ENCODE assay signal across 16 cellular contexts in the genomic region with DNA sequence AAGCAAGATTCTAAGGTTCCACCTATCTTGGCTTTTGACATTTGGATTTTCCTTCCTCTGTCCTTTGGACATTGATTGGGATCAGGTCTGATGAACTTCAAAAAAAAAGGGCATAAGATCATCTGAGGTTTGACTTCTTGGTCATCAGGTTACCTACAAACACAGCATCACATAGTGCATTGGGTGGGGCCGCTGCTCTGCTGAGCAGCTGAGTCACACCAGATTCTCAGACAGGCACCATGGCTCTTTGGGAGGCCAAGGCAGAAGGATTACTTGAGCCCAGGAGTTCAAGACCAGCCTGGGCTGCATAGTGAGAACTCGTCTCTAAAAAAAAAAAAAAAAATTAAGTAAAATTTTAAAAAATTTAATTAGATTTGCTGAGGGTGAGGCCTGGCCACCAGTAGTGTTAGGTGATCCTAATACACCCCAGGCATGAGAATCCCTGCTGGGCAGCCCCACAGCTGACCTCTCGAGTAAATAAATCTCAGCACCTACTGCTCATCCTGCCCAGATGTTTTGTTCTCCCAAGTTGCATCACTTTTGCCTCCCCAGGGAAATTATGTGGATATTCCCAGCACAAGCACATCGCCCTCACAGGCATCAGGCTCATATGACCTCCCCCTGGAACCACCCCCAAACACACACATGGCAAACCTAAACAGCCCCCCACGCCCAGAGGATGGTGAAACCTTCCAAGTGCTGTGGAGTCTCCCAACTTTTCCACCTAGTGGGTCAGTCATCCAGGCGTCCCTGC. TPM values are rescaled to one million over a fixed set of nuclear protein-coding genes. Genes with fewer than 3 reads are reported as not detected.
"Had no signal": no experiment of that assay in that cellular context is flagged by ENCODE, and none has a peak within 500 bp of the region (broad histone marks: within the 10 kb centered on the region; RNA-seq: fewer than 3 reads in every experiment).

No MANE protein-coding gene starts in this region.

- H3K4me3 ChIP-seq: psoas muscle had no signal

- ATAC-seq: esophagus mucosa, foreskin keratinocyte, psoas muscle, sciatic nerve had no signal

- H3K4me1 ChIP-seq: psoas muscle had no signal

- DNase-seq: activated CD4-positive, alpha-beta T cell treated with anti-CD3 and anti-CD28 coated beads, Interleukin-2, amount 50 U/mL, for 1 hour; activated CD4-positive, CD25-positive, alpha-beta regulatory T cell; activated naive CD4-positive, alpha-beta T cell treated with anti-CD3 and anti-CD28 coated beads, Interleukin-2, amount 50 U/mL, for 16 hours; activated T-cell treated with anti-CD3 and anti-CD28 coated beads for 4 hours; cerebellar nuclear complex; foreskin keratinocyte; mammary epithelial cell; nephron progenitor cell; psoas muscle; stimulated activated CD4-positive, alpha-beta T cell treated with anti-CD3 and anti-CD28 coated beads, Interleukin-12 subunit alpha, Interleukin-12 subunit beta, amount 100 ng/mL, for 4 hours; stimulated activated naive CD8-positive, alpha-beta T cell treated with anti-CD3 and anti-CD28 coated beads, Interleukin-15, Interleukin-2, amounts not matched to agents 100 U/mL and 50 U/mL, for 24 hours had no signal

- H3K27ac ChIP-seq: foreskin keratinocyte, psoas muscle had no signal

RNA-seq across cellular contexts. Expression of a gene that starts 5.3 kb away (rescaled TPM):
- total RNA-seq: activated CD8-positive, alpha-beta memory T cell treated with anti-CD3 and anti-CD28 coated beads for 36 hours; activated T-helper 2 cell treated with anti-CD3 and anti-CD28 coated beads, Interferon-gamma antibody, Interleukin-2, Interleukin-4, amounts not matched to agents 10 μg/mL and 5 μg/mL and 100 μg/mL, durations not matched to agents 14 hours and 24 hours and 36 hours; dermis microvascular lymphatic vessel endothelial cell had no signal
